1 cellular context compared by ENCODE assay signal in the genomic region with DNA sequence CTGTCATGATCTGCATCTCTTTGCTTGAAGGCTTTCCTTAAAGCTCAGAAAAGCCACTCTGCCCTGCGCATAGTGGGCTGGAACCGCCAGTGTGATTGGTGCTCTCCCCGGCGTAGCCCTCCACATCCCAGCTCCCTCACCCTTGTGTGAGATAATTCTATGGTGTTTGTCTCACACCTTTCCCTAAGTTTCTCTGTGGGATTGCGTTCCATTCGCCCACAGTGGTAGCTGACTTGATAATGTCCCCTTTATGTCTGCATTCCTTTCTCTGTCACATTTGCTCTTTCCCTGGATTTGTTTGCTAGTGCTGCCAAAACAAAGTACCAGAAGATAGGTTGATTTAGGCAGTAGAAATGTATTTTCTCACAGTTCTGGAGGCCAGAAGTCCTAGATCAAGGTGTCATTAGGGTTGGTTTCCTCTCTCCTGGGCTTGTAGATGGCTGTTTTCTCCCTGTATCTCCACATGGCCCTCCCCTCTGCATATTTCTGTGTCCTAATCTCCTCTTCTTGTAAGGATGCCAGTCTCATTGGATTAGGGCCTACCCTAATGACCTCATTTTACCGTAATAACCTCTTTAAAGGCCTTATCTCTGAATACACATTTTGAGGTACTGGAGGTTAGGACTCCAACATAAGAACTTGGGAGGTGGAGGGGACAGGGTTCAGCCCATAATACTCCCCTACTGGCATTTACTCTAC.
TF ChIP-seq lines count a peak whose summit lies in the region.

No MANE protein-coding gene starts in this region.

TF ChIP-seq in HepG2, 621 proteins besides CTCF, POLR2A, EP300 and RAD21 (continued from another document and continues in another):
- TF ChIP-seq RBFOX2 (IDR thresholded peaks at IDR 0.05; ENCODE audit: low read depth, low read length) = no peak
- TF ChIP-seq ZNF589 (CRISPR knock-in tag; conservative IDR thresholded peaks at IDR 0.05) = no peak
- no peak for TF ChIP-seq NCOA1 (CRISPR knock-in tag; IDR thresholded peaks at IDR 0.05)
- TF ChIP-seq ETV6 (CRISPR knock-in tag; conservative IDR thresholded peaks at IDR 0.05) = no peak
- TF ChIP-seq ZNF737 (CRISPR knock-in tag; IDR thresholded peaks at IDR 0.05; ENCODE audit: borderline replicate concordance) = no peak
- no peak for TF ChIP-seq CHD2 (IDR thresholded peaks at IDR 0.05; ENCODE audit: low read depth, low read length)
- TF ChIP-seq, protein P1, sequence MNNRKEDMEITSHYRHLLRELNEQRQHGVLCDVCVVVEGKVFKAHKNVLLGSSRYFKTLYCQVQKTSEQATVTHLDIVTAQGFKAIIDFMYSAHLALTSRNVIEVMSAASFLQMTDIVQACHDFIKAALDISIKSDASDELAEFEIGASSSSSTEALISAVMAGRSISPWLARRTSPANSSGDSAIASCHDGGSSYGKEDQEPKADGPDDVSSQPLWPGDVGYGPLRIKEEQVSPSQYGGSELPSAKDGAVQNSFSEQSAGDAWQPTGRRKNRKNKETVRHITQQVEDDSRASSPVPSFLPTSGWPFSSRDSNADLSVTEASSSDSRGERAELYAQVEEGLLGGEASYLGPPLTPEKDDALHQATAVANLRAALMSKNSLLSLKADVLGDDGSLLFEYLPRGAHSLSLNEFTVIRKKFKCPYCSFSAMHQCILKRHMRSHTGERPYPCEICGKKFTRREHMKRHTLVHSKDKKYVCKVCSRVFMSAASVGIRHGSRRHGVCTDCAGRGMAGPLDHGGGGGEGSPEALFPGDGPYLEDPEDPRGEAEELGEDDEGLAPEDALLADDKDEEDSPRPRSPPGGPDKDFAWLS (CRISPR knock-in tag; IDR thresholded peaks at IDR 0.05; ENCODE audit: borderline replicate concordance) = 0 out of 2 replicates have a peak, but pooled peaks have one; percentile 61
- no peak for TF ChIP-seq TRIM24 (CRISPR knock-in tag; IDR thresholded peaks at IDR 0.05)
- no peak for TF ChIP-seq KDM2A (CRISPR knock-in tag; IDR thresholded peaks at IDR 0.05; ENCODE audit: borderline replicate concordance, low read depth)
- TF ChIP-seq RELA (CRISPR knock-in tag; IDR thresholded peaks at IDR 0.05) = no peak
- TF ChIP-seq TBP (CRISPR knock-in tag; IDR thresholded peaks at IDR 0.05) = no peak
- TF ChIP-seq, protein P2, sequence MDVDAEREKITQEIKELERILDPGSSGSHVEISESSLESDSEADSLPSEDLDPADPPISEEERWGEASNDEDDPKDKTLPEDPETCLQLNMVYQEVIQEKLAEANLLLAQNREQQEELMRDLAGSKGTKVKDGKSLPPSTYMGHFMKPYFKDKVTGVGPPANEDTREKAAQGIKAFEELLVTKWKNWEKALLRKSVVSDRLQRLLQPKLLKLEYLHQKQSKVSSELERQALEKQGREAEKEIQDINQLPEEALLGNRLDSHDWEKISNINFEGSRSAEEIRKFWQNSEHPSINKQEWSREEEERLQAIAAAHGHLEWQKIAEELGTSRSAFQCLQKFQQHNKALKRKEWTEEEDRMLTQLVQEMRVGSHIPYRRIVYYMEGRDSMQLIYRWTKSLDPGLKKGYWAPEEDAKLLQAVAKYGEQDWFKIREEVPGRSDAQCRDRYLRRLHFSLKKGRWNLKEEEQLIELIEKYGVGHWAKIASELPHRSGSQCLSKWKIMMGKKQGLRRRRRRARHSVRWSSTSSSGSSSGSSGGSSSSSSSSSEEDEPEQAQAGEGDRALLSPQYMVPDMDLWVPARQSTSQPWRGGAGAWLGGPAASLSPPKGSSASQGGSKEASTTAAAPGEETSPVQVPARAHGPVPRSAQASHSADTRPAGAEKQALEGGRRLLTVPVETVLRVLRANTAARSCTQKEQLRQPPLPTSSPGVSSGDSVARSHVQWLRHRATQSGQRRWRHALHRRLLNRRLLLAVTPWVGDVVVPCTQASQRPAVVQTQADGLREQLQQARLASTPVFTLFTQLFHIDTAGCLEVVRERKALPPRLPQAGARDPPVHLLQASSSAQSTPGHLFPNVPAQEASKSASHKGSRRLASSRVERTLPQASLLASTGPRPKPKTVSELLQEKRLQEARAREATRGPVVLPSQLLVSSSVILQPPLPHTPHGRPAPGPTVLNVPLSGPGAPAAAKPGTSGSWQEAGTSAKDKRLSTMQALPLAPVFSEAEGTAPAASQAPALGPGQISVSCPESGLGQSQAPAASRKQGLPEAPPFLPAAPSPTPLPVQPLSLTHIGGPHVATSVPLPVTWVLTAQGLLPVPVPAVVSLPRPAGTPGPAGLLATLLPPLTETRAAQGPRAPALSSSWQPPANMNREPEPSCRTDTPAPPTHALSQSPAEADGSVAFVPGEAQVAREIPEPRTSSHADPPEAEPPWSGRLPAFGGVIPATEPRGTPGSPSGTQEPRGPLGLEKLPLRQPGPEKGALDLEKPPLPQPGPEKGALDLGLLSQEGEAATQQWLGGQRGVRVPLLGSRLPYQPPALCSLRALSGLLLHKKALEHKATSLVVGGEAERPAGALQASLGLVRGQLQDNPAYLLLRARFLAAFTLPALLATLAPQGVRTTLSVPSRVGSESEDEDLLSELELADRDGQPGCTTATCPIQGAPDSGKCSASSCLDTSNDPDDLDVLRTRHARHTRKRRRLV (CRISPR knock-in tag; IDR thresholded peaks at IDR 0.05) = no peak
- no peak for TF ChIP-seq ZNF567 (CRISPR knock-in tag; IDR thresholded peaks at IDR 0.05; ENCODE audit: borderline replicate concordance)
- TF ChIP-seq, protein P3, sequence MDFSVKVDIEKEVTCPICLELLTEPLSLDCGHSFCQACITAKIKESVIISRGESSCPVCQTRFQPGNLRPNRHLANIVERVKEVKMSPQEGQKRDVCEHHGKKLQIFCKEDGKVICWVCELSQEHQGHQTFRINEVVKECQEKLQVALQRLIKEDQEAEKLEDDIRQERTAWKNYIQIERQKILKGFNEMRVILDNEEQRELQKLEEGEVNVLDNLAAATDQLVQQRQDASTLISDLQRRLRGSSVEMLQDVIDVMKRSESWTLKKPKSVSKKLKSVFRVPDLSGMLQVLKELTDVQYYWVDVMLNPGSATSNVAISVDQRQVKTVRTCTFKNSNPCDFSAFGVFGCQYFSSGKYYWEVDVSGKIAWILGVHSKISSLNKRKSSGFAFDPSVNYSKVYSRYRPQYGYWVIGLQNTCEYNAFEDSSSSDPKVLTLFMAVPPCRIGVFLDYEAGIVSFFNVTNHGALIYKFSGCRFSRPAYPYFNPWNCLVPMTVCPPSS (IDR thresholded peaks at IDR 0.05) = no peak
- no peak for TF ChIP-seq KAT7 (CRISPR knock-in tag; IDR thresholded peaks at IDR 0.05; ENCODE audit: borderline replicate concordance)
- TF ChIP-seq ZMYM4 (CRISPR knock-in tag; IDR thresholded peaks at IDR 0.05) = no peak
- TF ChIP-seq, protein P4, sequence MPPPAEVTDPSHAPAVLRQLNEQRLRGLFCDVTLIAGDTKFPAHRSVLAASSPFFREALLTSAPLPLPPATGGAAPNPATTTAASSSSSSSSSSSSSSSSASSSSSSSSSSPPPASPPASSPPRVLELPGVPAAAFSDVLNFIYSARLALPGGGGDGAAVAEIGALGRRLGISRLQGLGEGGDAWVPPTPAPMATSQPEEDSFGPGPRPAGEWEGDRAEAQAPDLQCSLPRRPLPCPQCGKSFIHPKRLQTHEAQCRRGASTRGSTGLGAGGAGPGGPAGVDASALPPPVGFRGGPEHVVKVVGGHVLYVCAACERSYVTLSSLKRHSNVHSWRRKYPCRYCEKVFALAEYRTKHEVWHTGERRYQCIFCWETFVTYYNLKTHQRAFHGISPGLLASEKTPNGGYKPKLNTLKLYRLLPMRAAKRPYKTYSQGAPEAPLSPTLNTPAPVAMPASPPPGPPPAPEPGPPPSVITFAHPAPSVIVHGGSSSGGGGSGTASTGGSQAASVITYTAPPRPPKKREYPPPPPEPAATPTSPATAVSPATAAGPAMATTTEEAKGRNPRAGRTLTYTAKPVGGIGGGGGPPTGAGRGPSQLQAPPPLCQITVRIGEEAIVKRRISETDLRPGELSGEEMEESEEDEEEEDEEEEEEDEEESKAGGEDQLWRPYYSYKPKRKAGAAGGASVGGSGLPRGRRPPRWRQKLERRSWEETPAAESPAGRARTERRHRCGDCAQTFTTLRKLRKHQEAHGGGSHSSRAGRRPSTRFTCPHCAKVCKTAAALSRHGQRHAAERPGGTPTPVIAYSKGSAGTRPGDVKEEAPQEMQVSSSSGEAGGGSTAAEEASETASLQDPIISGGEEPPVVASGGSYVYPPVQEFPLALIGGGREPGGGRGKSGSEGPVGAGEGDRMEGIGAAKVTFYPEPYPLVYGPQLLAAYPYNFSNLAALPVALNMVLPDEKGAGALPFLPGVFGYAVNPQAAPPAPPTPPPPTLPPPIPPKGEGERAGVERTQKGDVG (CRISPR knock-in tag; IDR thresholded peaks at IDR 0.05; ENCODE audit: borderline replicate concordance) = no peak
- TF ChIP-seq BORCS8-MEF2B (CRISPR knock-in tag; IDR thresholded peaks at IDR 0.05) = no peak
- no peak for TF ChIP-seq JUN (CRISPR knock-in tag; IDR thresholded peaks at IDR 0.05)
- TF ChIP-seq, protein P5, sequence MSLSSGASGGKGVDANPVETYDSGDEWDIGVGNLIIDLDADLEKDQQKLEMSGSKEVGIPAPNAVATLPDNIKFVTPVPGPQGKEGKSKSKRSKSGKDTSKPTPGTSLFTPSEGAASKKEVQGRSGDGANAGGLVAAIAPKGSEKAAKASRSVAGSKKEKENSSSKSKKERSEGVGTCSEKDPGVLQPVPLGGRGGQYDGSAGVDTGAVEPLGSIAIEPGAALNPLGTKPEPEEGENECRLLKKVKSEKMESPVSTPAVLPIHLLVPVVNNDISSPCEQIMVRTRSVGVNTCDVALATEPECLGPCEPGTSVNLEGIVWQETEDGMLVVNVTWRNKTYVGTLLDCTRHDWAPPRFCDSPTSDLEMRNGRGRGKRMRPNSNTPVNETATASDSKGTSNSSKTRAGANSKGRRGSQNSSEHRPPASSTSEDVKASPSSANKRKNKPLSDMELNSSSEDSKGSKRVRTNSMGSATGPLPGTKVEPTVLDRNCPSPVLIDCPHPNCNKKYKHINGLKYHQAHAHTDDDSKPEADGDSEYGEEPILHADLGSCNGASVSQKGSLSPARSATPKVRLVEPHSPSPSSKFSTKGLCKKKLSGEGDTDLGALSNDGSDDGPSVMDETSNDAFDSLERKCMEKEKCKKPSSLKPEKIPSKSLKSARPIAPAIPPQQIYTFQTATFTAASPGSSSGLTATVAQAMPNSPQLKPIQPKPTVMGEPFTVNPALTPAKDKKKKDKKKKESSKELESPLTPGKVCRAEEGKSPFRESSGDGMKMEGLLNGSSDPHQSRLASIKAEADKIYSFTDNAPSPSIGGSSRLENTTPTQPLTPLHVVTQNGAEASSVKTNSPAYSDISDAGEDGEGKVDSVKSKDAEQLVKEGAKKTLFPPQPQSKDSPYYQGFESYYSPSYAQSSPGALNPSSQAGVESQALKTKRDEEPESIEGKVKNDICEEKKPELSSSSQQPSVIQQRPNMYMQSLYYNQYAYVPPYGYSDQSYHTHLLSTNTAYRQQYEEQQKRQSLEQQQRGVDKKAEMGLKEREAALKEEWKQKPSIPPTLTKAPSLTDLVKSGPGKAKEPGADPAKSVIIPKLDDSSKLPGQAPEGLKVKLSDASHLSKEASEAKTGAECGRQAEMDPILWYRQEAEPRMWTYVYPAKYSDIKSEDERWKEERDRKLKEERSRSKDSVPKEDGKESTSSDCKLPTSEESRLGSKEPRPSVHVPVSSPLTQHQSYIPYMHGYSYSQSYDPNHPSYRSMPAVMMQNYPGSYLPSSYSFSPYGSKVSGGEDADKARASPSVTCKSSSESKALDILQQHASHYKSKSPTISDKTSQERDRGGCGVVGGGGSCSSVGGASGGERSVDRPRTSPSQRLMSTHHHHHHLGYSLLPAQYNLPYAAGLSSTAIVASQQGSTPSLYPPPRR (CRISPR knock-in tag; IDR thresholded peaks at IDR 0.05; ENCODE audit: borderline replicate concordance) = 0 out of 2 replicates have a peak, but pooled peaks have one; percentile 31
- TF ChIP-seq KLF15 (CRISPR knock-in tag; IDR thresholded peaks at IDR 0.05; ENCODE audit: borderline replicate concordance) = no peak
- TF ChIP-seq ZNF672 (CRISPR knock-in tag; IDR thresholded peaks at IDR 0.05) = no peak
- no peak for TF ChIP-seq MED8 (CRISPR knock-in tag; IDR thresholded peaks at IDR 0.05; ENCODE audit: insufficient replicate concordance)
- TF ChIP-seq ZNF557 (CRISPR knock-in tag; IDR thresholded peaks at IDR 0.05) = no peak
- TF ChIP-seq ZNF747 (CRISPR knock-in tag; IDR thresholded peaks at IDR 0.05; ENCODE audit: borderline replicate concordance) = no peak
- peak; percentile 36; the same call in 1 of the 2 replicates for TF ChIP-seq SAP130 (CRISPR knock-in tag; IDR thresholded peaks at IDR 0.05; ENCODE audit: low read depth)
- no peak for TF ChIP-seq TOE1 (CRISPR knock-in tag; IDR thresholded peaks at IDR 0.05)
- no peak for TF ChIP-seq MEIS2 (CRISPR knock-in tag; IDR thresholded peaks at IDR 0.05)
- TF ChIP-seq SPEN (CRISPR knock-in tag; IDR thresholded peaks at IDR 0.05; ENCODE audit: low read depth) = no peak
- TF ChIP-seq HMG20B (CRISPR knock-in tag; conservative IDR thresholded peaks at IDR 0.05) = 0 out of 2 replicates have a peak, but pooled peaks have one; percentile 30
- TF ChIP-seq PHF5A (CRISPR knock-in tag; IDR thresholded peaks at IDR 0.05; ENCODE audit: low read depth, unreplicated experiment) = no peak
- no peak for TF ChIP-seq CEBPG (CRISPR knock-in tag; IDR thresholded peaks at IDR 0.05)
- TF ChIP-seq, protein P6, sequence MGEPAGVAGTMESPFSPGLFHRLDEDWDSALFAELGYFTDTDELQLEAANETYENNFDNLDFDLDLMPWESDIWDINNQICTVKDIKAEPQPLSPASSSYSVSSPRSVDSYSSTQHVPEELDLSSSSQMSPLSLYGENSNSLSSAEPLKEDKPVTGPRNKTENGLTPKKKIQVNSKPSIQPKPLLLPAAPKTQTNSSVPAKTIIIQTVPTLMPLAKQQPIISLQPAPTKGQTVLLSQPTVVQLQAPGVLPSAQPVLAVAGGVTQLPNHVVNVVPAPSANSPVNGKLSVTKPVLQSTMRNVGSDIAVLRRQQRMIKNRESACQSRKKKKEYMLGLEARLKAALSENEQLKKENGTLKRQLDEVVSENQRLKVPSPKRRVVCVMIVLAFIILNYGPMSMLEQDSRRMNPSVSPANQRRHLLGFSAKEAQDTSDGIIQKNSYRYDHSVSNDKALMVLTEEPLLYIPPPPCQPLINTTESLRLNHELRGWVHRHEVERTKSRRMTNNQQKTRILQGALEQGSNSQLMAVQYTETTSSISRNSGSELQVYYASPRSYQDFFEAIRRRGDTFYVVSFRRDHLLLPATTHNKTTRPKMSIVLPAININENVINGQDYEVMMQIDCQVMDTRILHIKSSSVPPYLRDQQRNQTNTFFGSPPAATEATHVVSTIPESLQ (CRISPR knock-in tag; conservative IDR thresholded peaks at IDR 0.05) = no peak
